In genomic region chr1:62271932-62272728, GRCh38 we compare ENCODE assay signal across 8 cellular contexts. TPM values are rescaled to one million over a fixed set of nuclear protein-coding genes. Genes with fewer than 3 reads are reported as not detected.
DNase-seq lines count a peak whose midpoint lies in the region; ATAC-seq and TF ChIP-seq lines count a peak whose summit lies in the region.

No MANE protein-coding gene starts in this region.

- H3K27me3 Mint-ChIP-seq in natural killer cell treated with Interleukin-12 subunit alpha and Interleukin-12 subunit beta and Interleukin-15 and Interleukin-18, amount 100 ng/mL, for 72 hours = no peaks in the 10 kb centered on the region

- ATAC-seq in GM21723 (IDR thresholded peaks at IDR 0.05; ENCODE audit: unreplicated experiment) = peak; percentile 94
- ATAC-seq in natural killer cell treated with Interleukin-12 subunit alpha and Interleukin-12 subunit beta and Interleukin-15 and Interleukin-18, amount 100 ng/mL, for 72 hours = peak; percentile 62 to 67

- peak overlapping the region in 1 of 2 donors; percentile 77 for H3K27ac Mint-ChIP-seq in natural killer cell treated with Interleukin-12 subunit alpha and Interleukin-12 subunit beta and Interleukin-15 and Interleukin-18, amount 100 ng/mL, for 72 hours

- peaks cover 11 to 18% of the 10 kb centered on the region in 2 donors for H3K4me1 Mint-ChIP-seq in natural killer cell treated with Interleukin-12 subunit alpha and Interleukin-12 subunit beta and Interleukin-15 and Interleukin-18, amount 100 ng/mL, for 72 hours (ENCODE audit: low read depth in 2 of 2)

- DNase-seq in GM12865 (ENCODE audit: low read depth) (peak; percentile 55), Kasumi-1 (lab: John Stamatoyannopoulos, UW) (peak; percentile 97 to 98), NCI-H146 treated with DMSO at 0.1 percent for 48 hours (lab: John Stamatoyannopoulos, UW; ENCODE audit: unreplicated experiment) (no peak), retina (no peak), SIG-M5 treated with dmso at 0.1 percent for 504 hours (lab: John Stamatoyannopoulos, UW; ENCODE audit: unreplicated experiment) (no peak)
- peak; percentile 65 for DNase-seq in activated CD8-positive, alpha-beta memory T cell treated with anti-CD3 and anti-CD28 coated beads, Interleukin-2, amount 50 U/mL, for 48 hours
- peak; percentile 47 for DNase-seq in natural killer cell treated with Interleukin-12 subunit alpha and Interleukin-12 subunit beta and Interleukin-15 and Interleukin-18, amount 100 ng/mL, for 72 hours (ENCODE audit: low spot score)

- H3K9me3 Mint-ChIP-seq in natural killer cell treated with Interleukin-12 subunit alpha and Interleukin-12 subunit beta and Interleukin-15 and Interleukin-18, amount 100 ng/mL, for 72 hours = no peaks in the 10 kb centered on the region

- no peak for TF ChIP-seq CTCF in GM12865 (IDR thresholded peaks at IDR 0.05; ENCODE audit: insufficient read depth, low read depth, low read length, missing control alignments)

- peak overlapping the region; percentile 8 for H3K4me3 Mint-ChIP-seq in natural killer cell treated with Interleukin-12 subunit alpha and Interleukin-12 subunit beta and Interleukin-15 and Interleukin-18, amount 100 ng/mL, for 72 hours

- H3K4me3 ChIP-seq in GM12865 (ENCODE audit: low read depth, low read length) = no peak overlapping the region

- H3K36me3 Mint-ChIP-seq in natural killer cell treated with Interleukin-12 subunit alpha and Interleukin-12 subunit beta and Interleukin-15 and Interleukin-18, amount 100 ng/mL, for 72 hours = no peaks in the 10 kb centered on the region

RNA-seq across cellular contexts. Expression of gene KANK4, which starts 47.1 kb away (rescaled TPM):
- total RNA-seq in natural killer cell treated with Interleukin-12 subunit alpha and Interleukin-12 subunit beta and Interleukin-15 and Interleukin-18, amount 100 ng/mL, for 72 hours = not detected

Comparison
In these comparisons a context has a peak if more than half of its experiments do, and no peak if none do; other contexts are left out.
1. DNase-seq: peak in GM12865 (single experiment), Kasumi-1 (2 of 2), activated CD8-positive, alpha-beta memory T cell treated with anti-CD3 and anti-CD28 coated beads, Interleukin-2, amount 50 U/mL, for 48 hours (single experiment) and natural killer cell treated with Interleukin-12 subunit alpha and Interleukin-12 subunit beta and Interleukin-15 and Interleukin-18, amount 100 ng/mL, for 72 hours (single experiment); none in NCI-H146 treated with DMSO at 0.1 percent for 48 hours (single experiment), retina (single experiment) and SIG-M5 treated with dmso at 0.1 percent for 504 hours (single experiment).